Comparison of ENCODE assay signal across 1 cellular context in genomic region chr16:57962046-57962445, GRCh38.
TF ChIP-seq lines count a peak whose summit lies in the region.

No MANE protein-coding gene starts in this region.

TF ChIP-seq in HepG2, 621 proteins besides CTCF, POLR2A, EP300 and RAD21:
- TF ChIP-seq ZNF781 (CRISPR knock-in tag; IDR thresholded peaks at IDR 0.05; ENCODE audit: borderline replicate concordance, not compliant biosample characterization): no peak
- no peak for TF ChIP-seq TBP (CRISPR knock-in tag; IDR thresholded peaks at IDR 0.05)
- TF ChIP-seq, protein P1, sequence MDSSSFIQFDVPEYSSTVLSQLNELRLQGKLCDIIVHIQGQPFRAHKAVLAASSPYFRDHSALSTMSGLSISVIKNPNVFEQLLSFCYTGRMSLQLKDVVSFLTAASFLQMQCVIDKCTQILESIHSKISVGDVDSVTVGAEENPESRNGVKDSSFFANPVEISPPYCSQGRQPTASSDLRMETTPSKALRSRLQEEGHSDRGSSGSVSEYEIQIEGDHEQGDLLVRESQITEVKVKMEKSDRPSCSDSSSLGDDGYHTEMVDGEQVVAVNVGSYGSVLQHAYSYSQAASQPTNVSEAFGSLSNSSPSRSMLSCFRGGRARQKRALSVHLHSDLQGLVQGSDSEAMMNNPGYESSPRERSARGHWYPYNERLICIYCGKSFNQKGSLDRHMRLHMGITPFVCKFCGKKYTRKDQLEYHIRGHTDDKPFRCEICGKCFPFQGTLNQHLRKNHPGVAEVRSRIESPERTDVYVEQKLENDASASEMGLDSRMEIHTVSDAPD (CRISPR knock-in tag; IDR thresholded peaks at IDR 0.05): no peak
- no peak for TF ChIP-seq ARNT2 (CRISPR knock-in tag; IDR thresholded peaks at IDR 0.05; ENCODE audit: low read depth)
- no peak for TF ChIP-seq ZNF207 (IDR thresholded peaks at IDR 0.05; ENCODE audit: borderline replicate concordance)
- TF ChIP-seq, protein P2, sequence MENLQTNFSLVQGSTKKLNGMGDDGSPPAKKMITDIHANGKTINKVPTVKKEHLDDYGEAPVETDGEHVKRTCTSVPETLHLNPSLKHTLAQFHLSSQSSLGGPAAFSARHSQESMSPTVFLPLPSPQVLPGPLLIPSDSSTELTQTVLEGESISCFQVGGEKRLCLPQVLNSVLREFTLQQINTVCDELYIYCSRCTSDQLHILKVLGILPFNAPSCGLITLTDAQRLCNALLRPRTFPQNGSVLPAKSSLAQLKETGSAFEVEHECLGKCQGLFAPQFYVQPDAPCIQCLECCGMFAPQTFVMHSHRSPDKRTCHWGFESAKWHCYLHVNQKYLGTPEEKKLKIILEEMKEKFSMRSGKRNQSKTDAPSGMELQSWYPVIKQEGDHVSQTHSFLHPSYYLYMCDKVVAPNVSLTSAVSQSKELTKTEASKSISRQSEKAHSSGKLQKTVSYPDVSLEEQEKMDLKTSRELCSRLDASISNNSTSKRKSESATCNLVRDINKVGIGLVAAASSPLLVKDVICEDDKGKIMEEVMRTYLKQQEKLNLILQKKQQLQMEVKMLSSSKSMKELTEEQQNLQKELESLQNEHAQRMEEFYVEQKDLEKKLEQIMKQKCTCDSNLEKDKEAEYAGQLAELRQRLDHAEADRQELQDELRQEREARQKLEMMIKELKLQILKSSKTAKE (CRISPR knock-in tag; IDR thresholded peaks at IDR 0.05; ENCODE audit: borderline replicate concordance): no peak
- TF ChIP-seq, protein P3, sequence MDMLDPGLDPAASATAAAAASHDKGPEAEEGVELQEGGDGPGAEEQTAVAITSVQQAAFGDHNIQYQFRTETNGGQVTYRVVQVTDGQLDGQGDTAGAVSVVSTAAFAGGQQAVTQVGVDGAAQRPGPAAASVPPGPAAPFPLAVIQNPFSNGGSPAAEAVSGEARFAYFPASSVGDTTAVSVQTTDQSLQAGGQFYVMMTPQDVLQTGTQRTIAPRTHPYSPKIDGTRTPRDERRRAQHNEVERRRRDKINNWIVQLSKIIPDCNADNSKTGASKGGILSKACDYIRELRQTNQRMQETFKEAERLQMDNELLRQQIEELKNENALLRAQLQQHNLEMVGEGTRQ (IDR thresholded peaks at IDR 0.05; ENCODE audit: low read depth, low read length): no peak
- TF ChIP-seq, protein P3 (CRISPR knock-in tag; IDR thresholded peaks at IDR 0.05; ENCODE audit: borderline replicate concordance): no peak
- no peak for TF ChIP-seq PHB2 (IDR thresholded peaks at IDR 0.05; ENCODE audit: partially characterized antibody)
- TF ChIP-seq MYNN (CRISPR knock-in tag; IDR thresholded peaks at IDR 0.05; ENCODE audit: low read depth): no peak
- no peak for TF ChIP-seq ZNF33A (CRISPR knock-in tag; IDR thresholded peaks at IDR 0.05; ENCODE audit: borderline replicate concordance)
- TF ChIP-seq KLF11 (CRISPR knock-in tag; IDR thresholded peaks at IDR 0.05): no peak
- TF ChIP-seq ZNF749 (CRISPR knock-in tag; IDR thresholded peaks at IDR 0.05; ENCODE audit: borderline replicate concordance): no peak
- TF ChIP-seq, protein P4, sequence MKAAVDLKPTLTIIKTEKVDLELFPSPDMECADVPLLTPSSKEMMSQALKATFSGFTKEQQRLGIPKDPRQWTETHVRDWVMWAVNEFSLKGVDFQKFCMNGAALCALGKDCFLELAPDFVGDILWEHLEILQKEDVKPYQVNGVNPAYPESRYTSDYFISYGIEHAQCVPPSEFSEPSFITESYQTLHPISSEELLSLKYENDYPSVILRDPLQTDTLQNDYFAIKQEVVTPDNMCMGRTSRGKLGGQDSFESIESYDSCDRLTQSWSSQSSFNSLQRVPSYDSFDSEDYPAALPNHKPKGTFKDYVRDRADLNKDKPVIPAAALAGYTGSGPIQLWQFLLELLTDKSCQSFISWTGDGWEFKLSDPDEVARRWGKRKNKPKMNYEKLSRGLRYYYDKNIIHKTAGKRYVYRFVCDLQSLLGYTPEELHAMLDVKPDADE (CRISPR knock-in tag; IDR thresholded peaks at IDR 0.05): no peak
- TF ChIP-seq TEAD3 (CRISPR knock-in tag; optimal IDR thresholded peaks at IDR 0.05; ENCODE audit: borderline replicate concordance): no peak
TF ChIP-seq in HepG2: peak in this region for 0.
